ENCODE assay signal across 1 cellular context in the genomic region with DNA sequence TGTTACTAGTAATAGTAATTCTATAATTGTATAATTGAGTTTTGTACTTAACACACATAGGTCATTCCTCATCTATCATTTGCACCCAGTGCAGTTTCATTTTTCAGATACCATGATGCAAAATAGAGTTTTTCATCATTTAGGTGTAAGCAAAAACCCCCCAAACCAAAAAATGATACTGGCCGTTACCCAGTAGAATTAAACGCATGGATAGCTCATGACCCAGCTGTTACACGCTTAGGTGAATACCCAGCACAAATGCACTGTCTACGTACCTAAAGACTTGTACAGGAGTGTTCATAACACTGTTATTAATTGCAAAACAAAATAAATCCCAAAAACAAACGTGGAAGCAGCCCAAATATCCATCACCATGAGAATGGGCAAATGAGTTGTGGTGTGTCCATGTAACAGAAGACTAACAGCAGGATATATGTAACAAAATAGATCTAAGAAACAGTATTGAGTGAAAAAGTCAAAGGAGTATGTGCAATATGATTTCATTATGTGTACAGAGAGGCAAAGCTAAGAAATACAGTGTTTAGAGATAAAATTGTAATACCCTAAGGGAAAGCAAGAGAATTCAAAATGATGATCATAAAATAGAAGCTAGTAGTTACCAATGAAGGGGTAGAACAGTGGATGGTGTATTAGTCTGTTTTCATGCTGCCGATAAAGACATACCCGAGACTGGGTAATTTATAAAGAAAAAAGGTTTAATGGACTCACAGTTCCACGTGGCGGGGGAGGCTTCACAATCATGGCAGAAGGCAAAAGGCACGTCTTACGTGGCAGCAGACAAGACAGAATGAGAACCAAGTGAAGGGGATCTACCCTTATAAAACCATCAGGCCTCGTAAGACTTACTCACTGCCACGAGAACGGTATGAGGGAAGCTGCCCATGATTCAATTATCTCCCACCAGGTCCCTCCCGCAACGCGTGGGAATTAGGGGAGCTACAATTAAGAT.
TF ChIP-seq lines count a peak whose summit lies in the region.

No MANE protein-coding gene starts in this region.

TF ChIP-seq in K562, 482 proteins besides CTCF, POLR2A, EP300 and RAD21:
- TF ChIP-seq POLR2B (IDR thresholded peaks at IDR 0.05; ENCODE audit: low read depth, partially characterized antibody) (peak; percentile 52), NR4A1 (CRISPR knock-in tag; IDR thresholded peaks at IDR 0.05) (no peak), NR4A1 (tag; IDR thresholded peaks at IDR 0.05) (no peak), POLR2AphosphoS2 (IDR thresholded peaks at IDR 0.05; ENCODE audit: low read length) (peak; percentile 70; the same call in 1 of the 2 replicates), SUPT5H (IDR thresholded peaks at IDR 0.05) (peak; percentile 52), NCOA1 (IDR thresholded peaks at IDR 0.05; ENCODE audit: low read depth) (no peak)
